In the genomic region with DNA sequence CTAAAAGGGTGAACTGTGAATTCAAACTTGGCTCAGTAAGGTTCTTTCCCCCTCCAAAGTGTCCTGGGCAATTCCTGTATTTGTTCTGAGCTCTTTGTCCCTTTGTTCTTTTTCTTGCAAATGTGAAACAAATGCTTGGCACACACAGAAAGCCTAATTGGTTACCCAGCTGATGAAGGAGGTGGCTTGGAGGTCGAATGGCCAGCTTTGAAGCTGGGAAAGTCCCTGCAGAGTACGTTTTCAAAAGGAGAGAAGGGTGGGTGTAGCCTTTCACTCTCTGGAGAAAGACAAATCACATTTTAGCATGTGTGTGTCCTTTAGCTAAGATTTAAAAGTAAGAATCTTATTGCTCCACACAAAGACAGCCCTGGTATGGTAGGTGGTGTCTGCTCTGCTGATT, we compare ENCODE assay signal across 10 cellular contexts.
DNase-seq lines count a peak whose midpoint lies in the region; ATAC-seq, FAIRE-seq and TF ChIP-seq lines count a peak whose summit lies in the region.
"Had no signal": no experiment of that assay in that cellular context is flagged by ENCODE, and none has a peak within 500 bp of the region (broad histone marks: within the 10 kb centered on the region; RNA-seq: fewer than 3 reads in every experiment).

No MANE protein-coding gene starts in this region.

- WGBS in psoas muscle, 3 donors: 0 to 4% (median 2%) methylated on average over 2 of the region's 2 CpGs

- DNase-seq in Calu3: peak; percentile 33
- peak; percentile 8 for DNase-seq in activated T-helper 1 cell treated with anti-CD3 and anti-CD28 coated beads, Interleukin-12 subunit alpha, Interleukin-12 subunit beta, Interleukin-2, Interleukin-4 antibody, amounts not matched to agents 30 ng/mL and 10 ng/mL and 1 ng/mL, durations not matched to agents 14 hours and 24 hours and 36 hours (ENCODE audit: low spot score)
- DNase-seq in HTR-8/SVneo (ENCODE audit: insufficient read length, low spot score): no peak
- DNase-seq in psoas muscle: no peak
- no peak for DNase-seq in osteoblast (ENCODE audit: insufficient read length, low spot score, missing footprints)
- no peak for DNase-seq in HFFc6
- DNase-seq: pancreas, upper lobe of right lung had no signal

- intact Hi-C loops in Calu3 (cut with micrococcal nuclease; ENCODE audit: unreplicated experiment) (no loop called here), psoas muscle (cut with DNase I) (no loop called here)
- intact Hi-C loops in activated T-helper 1 cell treated with anti-CD3 and anti-CD28 coated beads, Interleukin-12 subunit alpha, Interleukin-12 subunit beta, Interleukin-2, Interleukin-4 antibody, amounts not matched to agents 30 ng/mL and 10 ng/mL and 1 ng/mL, durations not matched to agents 14 hours and 24 hours and 36 hours (cut with micrococcal nuclease): no loop called here

- BruUV-seq in Calu3 (replicated peaks; lab: Mats Ljungman, UMichigan): no TSS peak

- H3K27ac ChIP-seq in psoas muscle: no peak overlapping the region
- H3K27ac ChIP-seq in osteoblast (ENCODE audit: low read depth, low read length): no peak overlapping the region
- H3K27ac ChIP-seq: pancreas, upper lobe of right lung had no signal

- no peak overlapping the region for H2AFZ ChIP-seq in osteoblast (ENCODE audit: low read length)

- no peak for FAIRE-seq in HTR-8/SVneo (lab: Jason Lieb, UNC)
- FAIRE-seq: pancreas had no signal

- H3K9me3 Mint-ChIP-seq in Calu3 (ENCODE audit: low read depth, unreplicated experiment) (no peaks in the 10 kb centered on the region), HFFc6 (no peaks in the 10 kb centered on the region)
- no peaks in the 10 kb centered on the region for H3K9me3 Mint-ChIP-seq in activated T-helper 1 cell treated with anti-CD3 and anti-CD28 coated beads, Interleukin-12 subunit alpha, Interleukin-12 subunit beta, Interleukin-2, Interleukin-4 antibody, amounts not matched to agents 30 ng/mL and 10 ng/mL and 1 ng/mL, durations not matched to agents 14 hours and 24 hours and 36 hours

- no peaks in the 10 kb centered on the region for H3K27me3 Mint-ChIP-seq in Calu3 (ENCODE audit: unreplicated experiment)
- peaks cover 3% of the 10 kb centered on the region for H3K27me3 Mint-ChIP-seq in activated T-helper 1 cell treated with anti-CD3 and anti-CD28 coated beads, Interleukin-12 subunit alpha, Interleukin-12 subunit beta, Interleukin-2, Interleukin-4 antibody, amounts not matched to agents 30 ng/mL and 10 ng/mL and 1 ng/mL, durations not matched to agents 14 hours and 24 hours and 36 hours (ENCODE audit: insufficient read depth)
- H3K27me3 Mint-ChIP-seq in HFFc6 (ENCODE audit: insufficient read depth): no peaks in the 10 kb centered on the region; the same call in 1 of the 2 replicates

- no peak overlapping the region for H3K4me3 ChIP-seq in psoas muscle
- H3K4me3 ChIP-seq in osteoblast (ENCODE audit: insufficient read depth, low read length): no peak overlapping the region
- H3K4me3 ChIP-seq: pancreas, upper lobe of right lung had no signal

- no peak overlapping the region for H3K27ac Mint-ChIP-seq in Calu3 (ENCODE audit: unreplicated experiment)
- no peak overlapping the region for H3K27ac Mint-ChIP-seq in activated T-helper 1 cell treated with anti-CD3 and anti-CD28 coated beads, Interleukin-12 subunit alpha, Interleukin-12 subunit beta, Interleukin-2, Interleukin-4 antibody, amounts not matched to agents 30 ng/mL and 10 ng/mL and 1 ng/mL, durations not matched to agents 14 hours and 24 hours and 36 hours
- H3K27ac Mint-ChIP-seq in HFFc6: no peak overlapping the region

- CTCF ChIA-PET in Calu3 (lab: Charles Lee): interaction anchor here (0.9 kb wide), 1 partner anchor 9 kb away, joined by 4 read pairs; no protein-coding TSS in a partner anchor

- H3K4me1 Mint-ChIP-seq in Calu3 (ENCODE audit: low read depth, unreplicated experiment) (no peaks in the 10 kb centered on the region), HFFc6 (ENCODE audit: low read depth) (peaks cover 21% of the 10 kb centered on the region; the same call in 1 of the 2 replicates)
- H3K4me1 Mint-ChIP-seq in activated T-helper 1 cell treated with anti-CD3 and anti-CD28 coated beads, Interleukin-12 subunit alpha, Interleukin-12 subunit beta, Interleukin-2, Interleukin-4 antibody, amounts not matched to agents 30 ng/mL and 10 ng/mL and 1 ng/mL, durations not matched to agents 14 hours and 24 hours and 36 hours (ENCODE audit: low read depth): peaks cover 18% of the 10 kb centered on the region

- H3K79me2 ChIP-seq in osteoblast (ENCODE audit: insufficient read depth, low read length): no peaks in the 10 kb centered on the region

- H3K4me2 ChIP-seq in osteoblast (ENCODE audit: insufficient read depth, low read length): no peak overlapping the region

- H3K4me1 ChIP-seq in psoas muscle: no peaks in the 10 kb centered on the region
- no peaks in the 10 kb centered on the region for H3K4me1 ChIP-seq in osteoblast (ENCODE audit: insufficient read depth, low read length)
- H3K4me1 ChIP-seq: upper lobe of right lung had no signal

- H3K36me3 Mint-ChIP-seq in Calu3 (ENCODE audit: insufficient read depth, unreplicated experiment) (no peaks in the 10 kb centered on the region), HFFc6 (ENCODE audit: low read depth) (no peaks in the 10 kb centered on the region)
- H3K36me3 Mint-ChIP-seq in activated T-helper 1 cell treated with anti-CD3 and anti-CD28 coated beads, Interleukin-12 subunit alpha, Interleukin-12 subunit beta, Interleukin-2, Interleukin-4 antibody, amounts not matched to agents 30 ng/mL and 10 ng/mL and 1 ng/mL, durations not matched to agents 14 hours and 24 hours and 36 hours (ENCODE audit: low read depth): no peaks in the 10 kb centered on the region

- H4K20me1 ChIP-seq in osteoblast (ENCODE audit: insufficient read depth, low read length): no peaks in the 10 kb centered on the region

- no peaks in the 10 kb centered on the region for H3K9me3 ChIP-seq in psoas muscle
- H3K9me3 ChIP-seq in osteoblast (ENCODE audit: low read depth, low read length): no peaks in the 10 kb centered on the region
- H3K9me3 ChIP-seq: pancreas, upper lobe of right lung had no signal

- H3K36me3 ChIP-seq in psoas muscle (ENCODE audit: insufficient read depth in 1 of 2, low read depth in 1 of 2): no peaks in the 10 kb centered on the region
- H3K36me3 ChIP-seq in osteoblast (ENCODE audit: insufficient read depth, low read length): no peaks in the 10 kb centered on the region
- H3K36me3 ChIP-seq: pancreas, upper lobe of right lung had no signal

- peak; percentile 74 for ATAC-seq in GM19324 (IDR thresholded peaks at IDR 0.05; ENCODE audit: low FRiP score, unreplicated experiment)
- peak; percentile 89 for ATAC-seq in HG03039 (IDR thresholded peaks at IDR 0.05; ENCODE audit: unreplicated experiment)
- no peak for ATAC-seq in psoas muscle
- ATAC-seq: upper lobe of right lung had no signal

- H3K27me3 ChIP-seq in psoas muscle (ENCODE audit: insufficient read depth in 3 of 3, low read length in 2 of 3): peaks cover 0 to 6% (median 3%) of the 10 kb centered on the region in 3 donors
- H3K27me3 ChIP-seq in osteoblast (ENCODE audit: insufficient read depth, low read length): no peaks in the 10 kb centered on the region
- H3K27me3 ChIP-seq: pancreas, upper lobe of right lung had no signal

- no peak for TF ChIP-seq CTCF in Calu3 (IDR thresholded peaks at IDR 0.05; ENCODE audit: unreplicated experiment)
- TF ChIP-seq CTCF in psoas muscle (IDR thresholded peaks at IDR 0.05): no peak
- no peak for TF ChIP-seq CTCF in osteoblast (IDR thresholded peaks at IDR 0.05; ENCODE audit: extremely low read depth, low read depth, low read length)
- no peak for TF ChIP-seq CTCF in HFFc6 (IDR thresholded peaks at IDR 0.05)

- no peak overlapping the region for H3K4me3 Mint-ChIP-seq in Calu3 (ENCODE audit: low read depth, unreplicated experiment)
- no peak overlapping the region for H3K4me3 Mint-ChIP-seq in activated T-helper 1 cell treated with anti-CD3 and anti-CD28 coated beads, Interleukin-12 subunit alpha, Interleukin-12 subunit beta, Interleukin-2, Interleukin-4 antibody, amounts not matched to agents 30 ng/mL and 10 ng/mL and 1 ng/mL, durations not matched to agents 14 hours and 24 hours and 36 hours
- H3K4me3 Mint-ChIP-seq in HFFc6: no peak overlapping the region

Comparison
In these comparisons a context has a peak if more than half of its experiments do, and no peak if none do; other contexts are left out.
1. DNase-seq: peak in Calu3 (single experiment) and activated T-helper 1 cell treated with anti-CD3 and anti-CD28 coated beads, Interleukin-12 subunit alpha, Interleukin-12 subunit beta, Interleukin-2, Interleukin-4 antibody, amounts not matched to agents 30 ng/mL and 10 ng/mL and 1 ng/mL, durations not matched to agents 14 hours and 24 hours and 36 hours (single experiment); none in HTR-8/SVneo (single experiment), psoas muscle (0 of 2), osteoblast (single experiment) and HFFc6 (single experiment).
2. ATAC-seq: peak in GM19324 (single experiment) and HG03039 (single experiment); none in psoas muscle (0 of 4).